32 cellular contexts compared by ENCODE assay signal in genomic region chr17:11909348-11909747, GRCh38.
A peak's percentile ranks its signal among the peaks of the same experiment; 100 is the strongest.
DNase-seq lines count a peak whose midpoint lies in the region; ATAC-seq and TF ChIP-seq lines count a peak whose summit lies in the region.
"Had no signal": no experiment of that assay in that cellular context is flagged by ENCODE, and none has a peak within 500 bp of the region (broad histone marks: within the 10 kb centered on the region; RNA-seq: fewer than 3 reads in every experiment).

No MANE protein-coding gene starts in this region.

- H4K20me1 ChIP-seq in OCI-LY7 (ENCODE audit: insufficient read depth, low read length) = no peaks in the 10 kb centered on the region

- H3K27ac Mint-ChIP-seq in endodermal cell (no peak overlapping the region), progenitor cell of endocrine pancreas (no peak overlapping the region)
- H3K27ac Mint-ChIP-seq: activated CD4-positive, alpha-beta T cell treated with anti-CD3 and anti-CD28 coated beads, Interleukin-2, amount 10 ng/mL, durations not matched to agents 24 days and 14 days; activated CD8-positive, alpha-beta memory T cell treated with anti-CD3 and anti-CD28 coated beads, Interleukin-2, amount 10 ng/mL, durations not matched to agents 7 days and 5 days; activated naive CD4-positive, alpha-beta T cell treated with anti-CD3 and anti-CD28 coated beads, Interleukin-2, amount 10 ng/mL, durations not matched to agents 7 days and 5 days; CD8-positive, alpha-beta memory T cell; stimulated activated naive B cell treated with anti-CD40 and anti-IgM and Interleukin-4, amounts not matched to agents 10 μg/mL and 1 μg/mL and 100 μg/mL, for 72 hours; T-helper 1 cell treated with Interleukin-12 subunit alpha and Interleukin-12 subunit beta and Interleukin-4 antibody, amounts not matched to agents 30 μg/mL and 1 μg/mL, for 36 hours had no signal

- POLR2A ChIA-PET in OCI-LY7 (lab: Charles Lee) = no interaction called here

- WGBS in endodermal cell (ENCODE audit: insufficient coverage in 1 of 2, insufficient read length in 1 of 2), 2 experiments = 77 to 87% methylated on average over 5 of the region's 5 CpGs
- WGBS in psoas muscle, 3 donors = 60 to 74% (median 62%) methylated on average over 5 of the region's 5 CpGs

- H3K27me3 Mint-ChIP-seq in endodermal cell (ENCODE audit: insufficient read depth) (no peaks in the 10 kb centered on the region), progenitor cell of endocrine pancreas (no peaks in the 10 kb centered on the region)
- H3K27me3 Mint-ChIP-seq: activated CD4-positive, alpha-beta T cell treated with anti-CD3 and anti-CD28 coated beads, Interleukin-2, amount 10 ng/mL, durations not matched to agents 24 days and 14 days; activated CD8-positive, alpha-beta memory T cell treated with anti-CD3 and anti-CD28 coated beads, Interleukin-2, amount 10 ng/mL, durations not matched to agents 7 days and 5 days; activated naive CD4-positive, alpha-beta T cell treated with anti-CD3 and anti-CD28 coated beads, Interleukin-2, amount 10 ng/mL, durations not matched to agents 7 days and 5 days; CD8-positive, alpha-beta memory T cell had no signal

- no peaks in the 10 kb centered on the region for H3K9me2 ChIP-seq in OCI-LY7 (ENCODE audit: insufficient read depth, low read length)

- H3K4me3 ChIP-seq in OCI-LY7 (ENCODE audit: low read depth, low read length, poor library complexity, severe bottlenecking) (no peak overlapping the region), endodermal cell (ENCODE audit: low read length) (no peak overlapping the region), psoas muscle (no peak overlapping the region)
- H3K4me3 ChIP-seq: lung, Peyer's patch, SJCRH30, thoracic aorta had no signal

- peak; percentile 45 for TF ChIP-seq CTCF in OCI-LY7 (conservative IDR thresholded peaks at IDR 0.05; ENCODE audit: low read length)
- TF ChIP-seq CTCF in endodermal cell (conservative IDR thresholded peaks at IDR 0.05) = peak; percentile 74
- peak; percentile 26 for TF ChIP-seq CTCF in progenitor cell of endocrine pancreas (IDR thresholded peaks at IDR 0.05; ENCODE audit: unreplicated experiment)
- TF ChIP-seq CTCF in psoas muscle (IDR thresholded peaks at IDR 0.05) = no peak

- H3K36me3 ChIP-seq in OCI-LY7 (ENCODE audit: insufficient read depth, low read length) (no peaks in the 10 kb centered on the region), endodermal cell (ENCODE audit: control insufficient read depth, insufficient read depth, low read length) (no peaks in the 10 kb centered on the region), psoas muscle (ENCODE audit: insufficient read depth in 1 of 2, low read depth in 1 of 2) (no peaks in the 10 kb centered on the region)
- H3K36me3 ChIP-seq: Peyer's patch, SJCRH30, thoracic aorta had no signal

- H3K27ac ChIP-seq in OCI-LY7 (ENCODE audit: low read depth, low read length, poor library complexity, severe bottlenecking) (no peak overlapping the region), endodermal cell (ENCODE audit: low read depth, low read length) (no peak overlapping the region), psoas muscle (no peak overlapping the region)
- H3K27ac ChIP-seq: 22Rv1, epithelial cell of prostate, HL-60, Peyer's patch, SJCRH30, thoracic aorta had no signal

- H3K9me3 ChIP-seq in OCI-LY7 (ENCODE audit: low read length) (no peaks in the 10 kb centered on the region), endodermal cell (ENCODE audit: control insufficient read depth, low read length) (peaks cover 27% of the 10 kb centered on the region), psoas muscle (peaks cover 25% of the 10 kb centered on the region)
- H3K9me3 ChIP-seq: SJCRH30 had no signal

- DNase-seq in DMS 273 (lab: John Stamatoyannopoulos, UW; ENCODE audit: unreplicated experiment) = peak; percentile 28
- DNase-seq in DMS 273 treated with DMSO at 0.1 percent for 48 hours (lab: John Stamatoyannopoulos, UW) = no peak
- no peak for DNase-seq in OCI-LY7 (ENCODE audit: low spot score)
- DNase-seq in endodermal cell = peak; percentile 77
- no peak for DNase-seq in progenitor cell of endocrine pancreas (ENCODE audit: low spot score, unreplicated experiment)
- no peak for DNase-seq in SKM-1 (lab: John Stamatoyannopoulos, UW; ENCODE audit: unreplicated experiment)
- no peak for DNase-seq in psoas muscle
- DNase-seq: activated CD4-positive, alpha-beta T cell treated with anti-CD3 and anti-CD28 coated beads, Interleukin-2, amount 10 ng/mL, durations not matched to agents 24 days and 14 days; activated CD8-positive, alpha-beta memory T cell treated with anti-CD3 and anti-CD28 coated beads, Interleukin-2, amount 10 ng/mL, durations not matched to agents 7 days and 5 days; activated naive CD4-positive, alpha-beta T cell treated with anti-CD3 and anti-CD28 coated beads, Interleukin-2, amount 10 ng/mL, durations not matched to agents 7 days and 5 days; aorta; CD8-positive, alpha-beta memory T cell; central memory CD4-positive, alpha-beta T cell; DMS79; foreskin fibroblast; hypothalamus; kidney; NCI-H1694 treated with DMSO at 0.1 percent for 48 hours; NCI-H2171 treated with DMSO at 0.1 percent for 48 hours; NCI-H524 treated with DMSO at 0.1 percent for 48 hours; Peyer's patch; small intestine; stimulated activated CD4-positive, alpha-beta T cell treated with anti-CD3 and anti-CD28 coated beads, Interleukin-2, amount 100 ng/mL, for 24 hours; stimulated activated naive B cell treated with anti-CD40 and anti-IgM and Interleukin-4, amounts not matched to agents 10 μg/mL and 1 μg/mL and 100 μg/mL, for 72 hours had no signal

- no peak overlapping the region for H3K4me2 ChIP-seq in OCI-LY7 (ENCODE audit: low read length)

- no peaks in the 10 kb centered on the region for H3K36me3 Mint-ChIP-seq in endodermal cell (ENCODE audit: low read depth)
- H3K36me3 Mint-ChIP-seq in progenitor cell of endocrine pancreas (ENCODE audit: insufficient read depth) = no peaks in the 10 kb centered on the region
- H3K36me3 Mint-ChIP-seq: activated CD8-positive, alpha-beta memory T cell treated with anti-CD3 and anti-CD28 coated beads, Interleukin-2, amount 10 ng/mL, durations not matched to agents 7 days and 5 days; activated naive CD4-positive, alpha-beta T cell treated with anti-CD3 and anti-CD28 coated beads, Interleukin-2, amount 10 ng/mL, durations not matched to agents 7 days and 5 days; CD8-positive, alpha-beta memory T cell had no signal

- H3K4me1 Mint-ChIP-seq in endodermal cell (peaks cover 12% of the 10 kb centered on the region), progenitor cell of endocrine pancreas (ENCODE audit: low read depth) (peaks cover 13% of the 10 kb centered on the region)
- H3K4me1 Mint-ChIP-seq: activated CD4-positive, alpha-beta T cell treated with anti-CD3 and anti-CD28 coated beads, Interleukin-2, amount 10 ng/mL, durations not matched to agents 24 days and 14 days; activated CD8-positive, alpha-beta memory T cell treated with anti-CD3 and anti-CD28 coated beads, Interleukin-2, amount 10 ng/mL, durations not matched to agents 7 days and 5 days; activated naive CD4-positive, alpha-beta T cell treated with anti-CD3 and anti-CD28 coated beads, Interleukin-2, amount 10 ng/mL, durations not matched to agents 7 days and 5 days; CD8-positive, alpha-beta memory T cell; stimulated activated naive B cell treated with anti-CD40 and anti-IgM and Interleukin-4, amounts not matched to agents 10 μg/mL and 1 μg/mL and 100 μg/mL, for 72 hours had no signal

- H2AFZ ChIP-seq in OCI-LY7 (ENCODE audit: low read length) = no peak overlapping the region

- no peak overlapping the region for H3K9ac ChIP-seq in endodermal cell (ENCODE audit: extremely low read depth, low read length, poor library complexity, severe bottlenecking)

- intact Hi-C loops in OCI-LY7 (cut with micrococcal nuclease; ENCODE audit: unreplicated experiment) (no loop called here), psoas muscle (cut with DNase I) (no loop called here)

- CTCF ChIA-PET in OCI-LY7 (lab: Charles Lee; ENCODE audit: unreplicated experiment) = no interaction called here

- H3K9me3 Mint-ChIP-seq in endodermal cell (peaks cover 18% of the 10 kb centered on the region), progenitor cell of endocrine pancreas (ENCODE audit: low read depth) (peaks cover 18% of the 10 kb centered on the region)

- ATAC-seq in HG03097 (IDR thresholded peaks at IDR 0.05; ENCODE audit: low FRiP score, unreplicated experiment) = no peak
- no peak for ATAC-seq in psoas muscle
- ATAC-seq: activated CD8-positive, alpha-beta memory T cell treated with anti-CD3 and anti-CD28 coated beads, Interleukin-2, amount 10 ng/mL, durations not matched to agents 7 days and 5 days; stimulated activated naive B cell treated with anti-CD40 and anti-IgM and Interleukin-4, amounts not matched to agents 10 μg/mL and 1 μg/mL and 100 μg/mL, for 72 hours had no signal

- BruUV-seq in OCI-LY7 (replicated peaks; lab: Mats Ljungman, UMichigan) = no TSS peak

- H3K4me3 Mint-ChIP-seq in endodermal cell = no peak overlapping the region
- no peak overlapping the region for H3K4me3 Mint-ChIP-seq in progenitor cell of endocrine pancreas (ENCODE audit: low read depth)
- H3K4me3 Mint-ChIP-seq: activated CD4-positive, alpha-beta T cell treated with anti-CD3 and anti-CD28 coated beads, Interleukin-2, amount 10 ng/mL, durations not matched to agents 24 days and 14 days; activated CD8-positive, alpha-beta memory T cell treated with anti-CD3 and anti-CD28 coated beads, Interleukin-2, amount 10 ng/mL, durations not matched to agents 7 days and 5 days; activated naive CD4-positive, alpha-beta T cell treated with anti-CD3 and anti-CD28 coated beads, Interleukin-2, amount 10 ng/mL, durations not matched to agents 7 days and 5 days; CD8-positive, alpha-beta memory T cell; stimulated activated naive B cell treated with anti-CD40 and anti-IgM and Interleukin-4, amounts not matched to agents 10 μg/mL and 1 μg/mL and 100 μg/mL, for 72 hours; T-helper 1 cell treated with Interleukin-12 subunit alpha and Interleukin-12 subunit beta and Interleukin-4 antibody, amounts not matched to agents 30 μg/mL and 1 μg/mL, for 36 hours had no signal

- no peaks in the 10 kb centered on the region for H3K79me2 ChIP-seq in OCI-LY7 (ENCODE audit: insufficient read depth, low read depth, low read length)

- H3K27me3 ChIP-seq in endodermal cell (ENCODE audit: control insufficient read depth, insufficient read depth, low read length, poor library complexity, severe bottlenecking) (no peaks in the 10 kb centered on the region), psoas muscle (ENCODE audit: insufficient read depth in 3 of 3, low read length in 2 of 3) (no peaks in the 10 kb centered on the region)
- H3K27me3 ChIP-seq: Peyer's patch, SJCRH30 had no signal

- no peaks in the 10 kb centered on the region for H3K4me1 ChIP-seq in OCI-LY7 (ENCODE audit: insufficient read depth, low read length, poor library complexity, severe bottlenecking)
- H3K4me1 ChIP-seq in endodermal cell (ENCODE audit: control insufficient read depth, insufficient read depth, low read length) = no peaks in the 10 kb centered on the region
- H3K4me1 ChIP-seq in psoas muscle = no peaks in the 10 kb centered on the region
- H3K4me1 ChIP-seq: Peyer's patch, SJCRH30 had no signal

Comparison
In these comparisons a context has a peak if more than half of its experiments do, and no peak if none do; other contexts are left out.
1. DNase-seq: peak in DMS 273 (single experiment) and endodermal cell (single experiment); none in DMS 273 treated with DMSO at 0.1 percent for 48 hours (single experiment), OCI-LY7 (single experiment), progenitor cell of endocrine pancreas (single experiment), SKM-1 (single experiment) and psoas muscle (0 of 2).